12 cellular contexts compared by ENCODE assay signal in genomic region chr13:109684836-109685602, GRCh38.
DNase-seq lines count a peak whose midpoint lies in the region; ATAC-seq and TF ChIP-seq lines count a peak whose summit lies in the region.
"Had no signal": no experiment of that assay in that cellular context is flagged by ENCODE, and none has a peak within 500 bp of the region (broad histone marks: within the 10 kb centered on the region; RNA-seq: fewer than 3 reads in every experiment).

No MANE protein-coding gene starts in this region.

- intact Hi-C loops in breast epithelium (cut with DNase I; ENCODE audit: low total_unique reads), result loop anchor here (5.0 kb wide), 1 partner anchor 92 kb away; no protein-coding TSS in a partner anchor
- intact Hi-C loops in testis (cut with DNase I; ENCODE audit: low total_unique reads), result no loop called here

- no peak for TF ChIP-seq CTCF in breast epithelium (IDR thresholded peaks at IDR 0.05)
- no peak for TF ChIP-seq CTCF in testis (IDR thresholded peaks at IDR 0.05)

- no peaks in the 10 kb centered on the region for H3K4me1 Mint-ChIP-seq in stimulated activated effector memory CD8-positive, alpha-beta T cell treated with anti-CD3 and anti-CD28 coated beads, Interleukin-12 subunit alpha, Interleukin-12 subunit beta, amount 100 ng/mL, for 72 hours
- H3K4me1 Mint-ChIP-seq: central memory CD8-positive, alpha-beta T cell had no signal

- H3K4me3 ChIP-seq in breast epithelium (peak overlapping the region in 2 of 3 donors; percentile 17 to 53), testis (no peak overlapping the region)

- no peaks in the 10 kb centered on the region for H3K9me3 Mint-ChIP-seq in stimulated activated effector memory CD8-positive, alpha-beta T cell treated with anti-CD3 and anti-CD28 coated beads, Interleukin-12 subunit alpha, Interleukin-12 subunit beta, amount 100 ng/mL, for 72 hours

- DNase-seq in NCI-H1436 treated with DMSO at 0.1 percent for 48 hours (lab: John Stamatoyannopoulos, UW), result peak; percentile 28
- DNase-seq in NCI-H1436 (lab: John Stamatoyannopoulos, UW), result no peak
- DNase-seq in breast epithelium (ENCODE audit: low spot score in 2 of 2), result peak in 1 of 2 donors; percentile 26
- DNase-seq in left kidney (ENCODE audit: low read depth, low spot score), result peak; percentile 55
- DNase-seq in testis, result peak; percentile 33
- no peak for DNase-seq in stimulated activated effector memory CD8-positive, alpha-beta T cell treated with anti-CD3 and anti-CD28 coated beads, Interleukin-12 subunit alpha, Interleukin-12 subunit beta, amount 100 ng/mL, for 72 hours (ENCODE audit: low spot score in 2 of 2)
- no peak for DNase-seq in stimulated activated CD4-positive, alpha-beta T cell treated with anti-CD3 and anti-CD28 coated beads, Interleukin-4, amount 100 ng/mL, for 1 hour
- DNase-seq in SKM-1 (lab: John Stamatoyannopoulos, UW; ENCODE audit: unreplicated experiment), result no peak
- DNase-seq: NCI-H1048 had no signal

- no peak overlapping the region for H3K27ac Mint-ChIP-seq in stimulated activated effector memory CD8-positive, alpha-beta T cell treated with anti-CD3 and anti-CD28 coated beads, Interleukin-12 subunit alpha, Interleukin-12 subunit beta, amount 100 ng/mL, for 72 hours

- H3K9me3 ChIP-seq in breast epithelium (no peaks in the 10 kb centered on the region), testis (no peaks in the 10 kb centered on the region)
- H3K9me3 ChIP-seq: neutrophil had no signal

- H3K27me3 ChIP-seq in breast epithelium, result no peaks in the 10 kb centered on the region
- H3K27me3 ChIP-seq in testis, result no peaks in the 10 kb centered on the region
- H3K27me3 ChIP-seq: neutrophil had no signal

- H3K4me1 ChIP-seq in breast epithelium (peaks cover 0 to 3% of the 10 kb centered on the region in 2 donors), testis (peaks cover 4% of the 10 kb centered on the region)

- H3K36me3 ChIP-seq in breast epithelium (no peaks in the 10 kb centered on the region), testis (ENCODE audit: low read depth, missing control alignments) (no peaks in the 10 kb centered on the region)
- H3K36me3 ChIP-seq: neutrophil had no signal

- H3K27ac ChIP-seq in breast epithelium (peak overlapping the region; percentile 56 to 77), testis (no peak overlapping the region)
- H3K27ac ChIP-seq: neutrophil had no signal

- no peak overlapping the region for H3K4me3 Mint-ChIP-seq in stimulated activated effector memory CD8-positive, alpha-beta T cell treated with anti-CD3 and anti-CD28 coated beads, Interleukin-12 subunit alpha, Interleukin-12 subunit beta, amount 100 ng/mL, for 72 hours
- H3K4me3 Mint-ChIP-seq: central memory CD8-positive, alpha-beta T cell had no signal

- WGBS in testis, 2 donors, result 62 to 67% methylated on average over 17 of the region's 17 CpGs

- no peaks in the 10 kb centered on the region for H3K36me3 Mint-ChIP-seq in stimulated activated effector memory CD8-positive, alpha-beta T cell treated with anti-CD3 and anti-CD28 coated beads, Interleukin-12 subunit alpha, Interleukin-12 subunit beta, amount 100 ng/mL, for 72 hours

- TF ChIP-seq POLR2A in breast epithelium (IDR thresholded peaks at IDR 0.05) (no peak), testis (IDR thresholded peaks at IDR 0.05) (no peak)

- no peak for ATAC-seq in stimulated activated effector memory CD8-positive, alpha-beta T cell treated with anti-CD3 and anti-CD28 coated beads, Interleukin-12 subunit alpha, Interleukin-12 subunit beta, amount 100 ng/mL, for 72 hours
- ATAC-seq: SK-N-SH treated with all-trans-retinoic acid at 6 μM for 48 hours had no signal

Comparison
In these comparisons a context has a peak if more than half of its experiments do, and no peak if none do; other contexts are left out.
1. DNase-seq: peak in NCI-H1436 treated with DMSO at 0.1 percent for 48 hours (single experiment), left kidney (single experiment) and testis (single experiment); none in NCI-H1436 (single experiment), stimulated activated effector memory CD8-positive, alpha-beta T cell treated with anti-CD3 and anti-CD28 coated beads, Interleukin-12 subunit alpha, Interleukin-12 subunit beta, amount 100 ng/mL, for 72 hours (0 of 2), stimulated activated CD4-positive, alpha-beta T cell treated with anti-CD3 and anti-CD28 coated beads, Interleukin-4, amount 100 ng/mL, for 1 hour (single experiment) and SKM-1 (single experiment).
2. H3K27ac ChIP-seq: peak in breast epithelium (2 of 2); none in testis (0 of 2).
3. H3K4me3 ChIP-seq: peak in breast epithelium (2 of 3); none in testis (0 of 2).